ENCODE assay signal across 8 cellular contexts in the genomic region with DNA sequence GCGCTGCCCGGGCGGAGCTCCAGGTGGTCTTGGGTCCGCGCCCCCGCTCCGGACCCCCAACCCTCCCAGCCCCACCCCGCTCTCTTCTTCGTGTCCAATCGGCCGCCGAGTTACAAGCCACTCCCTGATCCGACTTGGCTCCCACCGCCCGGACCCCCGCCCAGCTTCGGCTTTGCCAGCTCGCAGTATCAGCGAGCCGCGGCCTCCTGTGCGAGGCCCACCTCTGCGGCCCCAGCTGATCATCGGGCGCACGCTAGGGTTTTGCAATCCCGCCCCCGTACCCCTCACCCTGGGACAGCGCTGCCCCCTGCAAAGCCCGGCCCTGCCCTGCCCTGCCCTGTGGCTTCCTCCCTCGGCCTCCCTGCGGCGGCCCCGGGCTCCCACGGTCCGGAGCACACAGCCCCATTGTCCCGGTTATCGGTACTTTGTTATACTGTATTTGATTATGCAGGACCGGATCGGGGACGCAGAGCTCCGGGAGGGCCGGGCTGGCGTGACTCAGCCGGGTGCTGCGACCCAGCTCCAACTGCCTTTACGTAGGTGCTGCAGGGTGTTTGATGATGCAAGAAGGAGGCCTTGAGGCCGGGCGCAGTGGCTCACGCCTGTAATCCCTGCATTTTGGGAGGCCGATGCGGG. TPM values are rescaled to one million over a fixed set of nuclear protein-coding genes. Genes with fewer than 3 reads are reported as not detected.
DNase-seq lines count a peak whose midpoint lies in the region; ATAC-seq lines count a peak whose summit lies in the region.

No MANE protein-coding gene starts in this region.

- H3K27ac ChIP-seq in iPS-20b (ENCODE audit: low read length): peak overlapping the region; percentile 70

- in situ Hi-C loops in SK-MEL-5 (cut with HindIII; ENCODE audit: low pct_unique_long_range_greater_than_20kb, low sequenced_read_pairs): no loop called here

- H3K9me3 ChIP-seq in iPS-20b (ENCODE audit: insufficient read depth, low read depth, low read length): no peaks in the 10 kb centered on the region

- peaks cover 14% of the 10 kb centered on the region; the same call in 1 of the 2 replicates for H3K4me1 ChIP-seq in iPS-20b (ENCODE audit: insufficient read depth, low read length)

- DNase-seq in EH (ENCODE audit: low read depth) (peak; percentile 46), SK-MEL-5 (ENCODE audit: low read depth, low spot score) (peak; percentile 9), amniotic stem cell (lab: John Stamatoyannopoulos, UW) (peak; percentile 40), dedifferentiated amniotic fluid mesenchymal stem cell (ENCODE audit: extremely low spot score) (no peak)
- DNase-seq in stimulated activated CD4-positive, alpha-beta T cell treated with anti-CD3 and anti-CD28 coated beads, Interleukin-4, amount 100 ng/mL, for 1 hour: peak; percentile 55

- peaks cover 19% of the 10 kb centered on the region for H3K36me3 ChIP-seq in iPS-20b (ENCODE audit: insufficient read depth, low read depth, low read length)

- ATAC-seq in HG03159 (IDR thresholded peaks at IDR 0.05; ENCODE audit: unreplicated experiment): peak; percentile 22
- no peak for ATAC-seq in HG02981 (IDR thresholded peaks at IDR 0.05; ENCODE audit: unreplicated experiment)

- H3K4me3 ChIP-seq in iPS-20b (ENCODE audit: low read length): peak overlapping the region; percentile 66; the same call in 1 of the 2 replicates

- no peaks in the 10 kb centered on the region for H3K27me3 ChIP-seq in iPS-20b (ENCODE audit: insufficient read depth, low read length)

- peak overlapping the region; percentile 83; the same call in 1 of the 2 replicates for H3K9ac ChIP-seq in iPS-20b (ENCODE audit: low read depth, low read length)

RNA-seq across cellular contexts. Expression of gene LPAR2, which starts 0.6 kb away (rescaled TPM):
- total RNA-seq in SK-MEL-5 (2014; rRNA removed; shearing (Covaris generic)): 2.5 and 3.0 TPM in 2 replicates
- 5.0 and 6.9 TPM in 2 replicates for polyA plus RNA-seq in SK-MEL-5 (2015; cell fraction: cytosol; rRNA removed)
- 64.3 and 69.8 TPM in 2 replicates for polyA plus RNA-seq in SK-MEL-5 (2015; cell fraction: nucleus; rRNA removed)

RNA-seq across cellular contexts. Expression of gene PBX4, which starts 10.1 kb away (rescaled TPM):
- 0.34 and 0.96 TPM in 2 replicates for total RNA-seq in SK-MEL-5 (2014; rRNA removed; shearing (Covaris generic))
- polyA plus RNA-seq in SK-MEL-5 (2015; cell fraction: cytosol; rRNA removed): 0.21 and 0.25 TPM in 2 replicates
- 7.9 and 9.5 TPM in 2 replicates for polyA plus RNA-seq in SK-MEL-5 (2015; cell fraction: nucleus; rRNA removed)

RNA-seq across cellular contexts. Expression of gene GMIP, which starts 14.8 kb away (rescaled TPM):
- total RNA-seq in SK-MEL-5 (2014; rRNA removed; shearing (Covaris generic)): 1.7 and 4.3 TPM in 2 replicates
- polyA plus RNA-seq in SK-MEL-5 (2015; cell fraction: cytosol; rRNA removed): 13.3 and 23.6 TPM in 2 replicates
- 21.4 and 36.2 TPM in 2 replicates for polyA plus RNA-seq in SK-MEL-5 (2015; cell fraction: nucleus; rRNA removed)

RNA-seq across cellular contexts. Expression of gene ATP13A1, which starts 34.9 kb away (rescaled TPM):
- 21.9 and 30.5 TPM in 2 replicates for total RNA-seq in SK-MEL-5 (2014; rRNA removed; shearing (Covaris generic))
- polyA plus RNA-seq in SK-MEL-5 (2015; cell fraction: cytosol; rRNA removed): 126 and 144 TPM in 2 replicates
- polyA plus RNA-seq in SK-MEL-5 (2015; cell fraction: nucleus; rRNA removed): 166 and 225 TPM in 2 replicates

RNA-seq across cellular contexts. Expression of gene ZNF101, which starts 40.0 kb away (rescaled TPM):
- 4.5 and 8.9 TPM in 2 replicates for total RNA-seq in SK-MEL-5 (2014; rRNA removed; shearing (Covaris generic))
- 3.5 and 6.1 TPM in 2 replicates for polyA plus RNA-seq in SK-MEL-5 (2015; cell fraction: cytosol; rRNA removed)
- polyA plus RNA-seq in SK-MEL-5 (2015; cell fraction: nucleus; rRNA removed): 5.9 and 6.1 TPM in 2 replicates
